1 cellular context compared by ENCODE assay signal in the genomic region with DNA sequence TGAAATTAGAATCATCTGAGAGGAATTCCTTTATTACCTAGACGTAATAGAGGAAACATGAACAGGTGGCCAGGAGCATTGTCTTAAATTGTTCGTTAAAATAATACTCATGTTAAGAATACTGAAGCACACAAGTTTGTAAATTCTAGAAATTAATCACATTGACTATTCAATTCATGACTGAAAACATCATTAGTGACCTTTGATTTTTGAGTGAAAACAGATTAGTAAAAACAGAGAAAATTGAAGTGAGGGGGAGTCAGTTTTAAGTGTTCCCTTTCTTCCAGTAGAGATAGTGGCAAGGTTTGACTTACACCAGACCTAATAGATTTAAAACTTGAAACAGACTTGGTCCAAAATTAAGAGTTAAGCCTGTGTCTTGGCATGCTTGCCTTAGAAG.
TF ChIP-seq lines count a peak whose summit lies in the region.

No MANE protein-coding gene starts in this region.

TF ChIP-seq in A549, 52 proteins besides CTCF, POLR2A, EP300 and RAD21 (continued from another document):
- TF ChIP-seq, protein P1, sequence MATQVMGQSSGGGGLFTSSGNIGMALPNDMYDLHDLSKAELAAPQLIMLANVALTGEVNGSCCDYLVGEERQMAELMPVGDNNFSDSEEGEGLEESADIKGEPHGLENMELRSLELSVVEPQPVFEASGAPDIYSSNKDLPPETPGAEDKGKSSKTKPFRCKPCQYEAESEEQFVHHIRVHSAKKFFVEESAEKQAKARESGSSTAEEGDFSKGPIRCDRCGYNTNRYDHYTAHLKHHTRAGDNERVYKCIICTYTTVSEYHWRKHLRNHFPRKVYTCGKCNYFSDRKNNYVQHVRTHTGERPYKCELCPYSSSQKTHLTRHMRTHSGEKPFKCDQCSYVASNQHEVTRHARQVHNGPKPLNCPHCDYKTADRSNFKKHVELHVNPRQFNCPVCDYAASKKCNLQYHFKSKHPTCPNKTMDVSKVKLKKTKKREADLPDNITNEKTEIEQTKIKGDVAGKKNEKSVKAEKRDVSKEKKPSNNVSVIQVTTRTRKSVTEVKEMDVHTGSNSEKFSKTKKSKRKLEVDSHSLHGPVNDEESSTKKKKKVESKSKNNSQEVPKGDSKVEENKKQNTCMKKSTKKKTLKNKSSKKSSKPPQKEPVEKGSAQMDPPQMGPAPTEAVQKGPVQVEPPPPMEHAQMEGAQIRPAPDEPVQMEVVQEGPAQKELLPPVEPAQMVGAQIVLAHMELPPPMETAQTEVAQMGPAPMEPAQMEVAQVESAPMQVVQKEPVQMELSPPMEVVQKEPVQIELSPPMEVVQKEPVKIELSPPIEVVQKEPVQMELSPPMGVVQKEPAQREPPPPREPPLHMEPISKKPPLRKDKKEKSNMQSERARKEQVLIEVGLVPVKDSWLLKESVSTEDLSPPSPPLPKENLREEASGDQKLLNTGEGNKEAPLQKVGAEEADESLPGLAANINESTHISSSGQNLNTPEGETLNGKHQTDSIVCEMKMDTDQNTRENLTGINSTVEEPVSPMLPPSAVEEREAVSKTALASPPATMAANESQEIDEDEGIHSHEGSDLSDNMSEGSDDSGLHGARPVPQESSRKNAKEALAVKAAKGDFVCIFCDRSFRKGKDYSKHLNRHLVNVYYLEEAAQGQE (IDR thresholded peaks at IDR 0.05), result no peak
- TF ChIP-seq ZC3H11A (IDR thresholded peaks at IDR 0.05) (no peak), HEYL (CRISPR knock-in tag; IDR thresholded peaks at IDR 0.05) (no peak), MAZ (IDR thresholded peaks at IDR 0.05; ENCODE audit: borderline replicate concordance, low read depth, low read length) (no peak), HOXA7 (CRISPR knock-in tag; IDR thresholded peaks at IDR 0.05) (no peak), HOXB13 (CRISPR knock-in tag; IDR thresholded peaks at IDR 0.05; ENCODE audit: low read depth) (no peak), RARB (CRISPR knock-in tag; IDR thresholded peaks at IDR 0.05) (no peak), FOXS1 (CRISPR knock-in tag; IDR thresholded peaks at IDR 0.05) (no peak)
- TF ChIP-seq, protein P2, sequence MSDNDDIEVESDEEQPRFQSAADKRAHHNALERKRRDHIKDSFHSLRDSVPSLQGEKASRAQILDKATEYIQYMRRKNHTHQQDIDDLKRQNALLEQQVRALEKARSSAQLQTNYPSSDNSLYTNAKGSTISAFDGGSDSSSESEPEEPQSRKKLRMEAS (IDR thresholded peaks at IDR 0.05), result no peak
TF ChIP-seq in A549: peak in this region for 0.
